In genomic region chr12:132827763-132828703, GRCh38 we compare ENCODE assay signal across 1 cellular context.
TF ChIP-seq lines count a peak whose summit lies in the region.

No MANE protein-coding gene starts in this region.

TF ChIP-seq in HepG2, 621 proteins besides CTCF, POLR2A, EP300 and RAD21 (continued from another document):
- TF ChIP-seq UBTF (CRISPR knock-in tag; IDR thresholded peaks at IDR 0.05) (peak; percentile 7; the same call in 1 of the 2 replicates), IRX3 (CRISPR knock-in tag; IDR thresholded peaks at IDR 0.05; ENCODE audit: borderline replicate concordance, low read depth) (peak; percentile 63; the same call in 1 of the 2 replicates), ZNF572 (CRISPR knock-in tag; IDR thresholded peaks at IDR 0.05) (0 out of 2 replicates have a peak, but pooled peaks have one; percentile 60), RBM22 (optimal IDR thresholded peaks at IDR 0.05; ENCODE audit: low read length) (peak; percentile 43), ZNF142 (CRISPR knock-in tag; IDR thresholded peaks at IDR 0.05) (no peak), FOSL2 (CRISPR knock-in tag; IDR thresholded peaks at IDR 0.05) (peak; percentile 34; the same call in 1 of the 2 replicates), HES4 (CRISPR knock-in tag; IDR thresholded peaks at IDR 0.05; ENCODE audit: borderline replicate concordance) (0 out of 2 replicates have a peak, but pooled peaks have one; percentile 14), MLX (CRISPR knock-in tag; IDR thresholded peaks at IDR 0.05) (no peak), PAX8 (CRISPR knock-in tag; IDR thresholded peaks at IDR 0.05; ENCODE audit: borderline replicate concordance) (0 out of 2 replicates have a peak, but pooled peaks have one; percentile 23), NFRKB (IDR thresholded peaks at IDR 0.05) (no peak), SIN3A (IDR thresholded peaks at IDR 0.05; ENCODE audit: borderline replicate concordance, low read depth, low read length) (peak; percentile 6; the same call in 1 of the 2 replicates), CSRNP1 (CRISPR knock-in tag; IDR thresholded peaks at IDR 0.05) (0 out of 2 replicates have a peak, but pooled peaks have one; percentile 28), BORCS8-MEF2B (CRISPR knock-in tag; IDR thresholded peaks at IDR 0.05) (no peak; the same call in 1 of the 2 replicates), ARID2 (CRISPR knock-in tag; IDR thresholded peaks at IDR 0.05; ENCODE audit: borderline replicate concordance) (0 out of 2 replicates have a peak, but pooled peaks have one; percentile 26), MXD1 (CRISPR knock-in tag; IDR thresholded peaks at IDR 0.05) (0 out of 2 replicates have a peak, but pooled peaks have one; percentile 8), KDM5A (IDR thresholded peaks at IDR 0.05; ENCODE audit: borderline replicate concordance, low read length) (peak; percentile 87)
TF ChIP-seq in HepG2: peak in this region for 46.
